Comparison of ENCODE assay signal across 23 cellular contexts in genomic region chr16:49278567-49278827, GRCh38. TPM values are rescaled to one million over a fixed set of nuclear protein-coding genes. Genes with fewer than 3 reads are reported as not detected.
DNase-seq lines count a peak whose midpoint lies in the region; ATAC-seq, FAIRE-seq and TF ChIP-seq lines count a peak whose summit lies in the region.
"Had no signal": no experiment of that assay in that cellular context is flagged by ENCODE, and none has a peak within 500 bp of the region (broad histone marks: within the 10 kb centered on the region; RNA-seq: fewer than 3 reads in every experiment).

No MANE protein-coding gene starts in this region.

- H3K27me3 Mint-ChIP-seq in GM23338 (ENCODE audit: insufficient read depth, low read depth, poor library complexity) (peaks cover 92% of the 10 kb centered on the region), T-helper 17 cell (peaks cover 81% of the 10 kb centered on the region), nephron progenitor cell (ENCODE audit: low read depth, poor library complexity) (peaks cover 94% of the 10 kb centered on the region)
- H3K27me3 Mint-ChIP-seq in activated CD4-positive, alpha-beta T cell treated with anti-CD3 and anti-CD28 coated beads, Interleukin-2, amount 10 ng/mL, durations not matched to agents 7 days and 5 days, result peaks cover 80% of the 10 kb centered on the region

- TF ChIP-seq POLR2A in endothelial cell of umbilical vein (IDR thresholded peaks at IDR 0.05; ENCODE audit: low read depth, low read length), result no peak

- H3K36me3 ChIP-seq in GM23338 (ENCODE audit: insufficient read depth) (no peaks in the 10 kb centered on the region), endothelial cell of umbilical vein (ENCODE audit: control insufficient read depth in 2 of 2, extremely low read depth in 1 of 2, insufficient read depth in 2 of 2, low read length in 2 of 2) (no peaks in the 10 kb centered on the region), lower lobe of right lung (no peaks in the 10 kb centered on the region)

- H3K27me3 ChIP-seq in GM23338 (ENCODE audit: insufficient read depth) (peaks cover 88% of the 10 kb centered on the region), endothelial cell of umbilical vein (ENCODE audit: control insufficient read depth in 2 of 2, insufficient read depth in 2 of 2, low read length in 2 of 2) (peaks cover 64 to 70% of the 10 kb centered on the region in 2 experiments), lower lobe of right lung (ENCODE audit: low read depth) (peaks cover 94% of the 10 kb centered on the region)

- no TSS peak for BruUV-seq in endothelial cell of umbilical vein (replicated peaks; lab: Mats Ljungman, UMichigan)

- H3K27ac ChIP-seq in GM23338 (ENCODE audit: low read depth) (no peak overlapping the region), endothelial cell of umbilical vein (ENCODE audit: insufficient read depth, low read depth, low read length) (no peak overlapping the region), lower lobe of right lung (no peak overlapping the region)
- H3K27ac ChIP-seq: A549, KMS-11, RWPE1 had no signal

- no peaks in the 10 kb centered on the region for H3K9me2 ChIP-seq in GM23338 (ENCODE audit: insufficient read depth)

- no peak overlapping the region for H2AFZ ChIP-seq in GM23338
- no peak overlapping the region for H2AFZ ChIP-seq in endothelial cell of umbilical vein (ENCODE audit: low read depth, low read length)

- ATAC-seq in GM23338 (no peak), T-helper 17 cell (no peak), lower lobe of right lung (no peak)
- ATAC-seq: A549, HCT116, PC-3 had no signal

- H3K27ac Mint-ChIP-seq in GM23338, result no peak overlapping the region
- no peak overlapping the region for H3K27ac Mint-ChIP-seq in T-helper 17 cell
- no peak overlapping the region for H3K27ac Mint-ChIP-seq in nephron progenitor cell
- no peak overlapping the region for H3K27ac Mint-ChIP-seq in activated CD4-positive, alpha-beta T cell treated with anti-CD3 and anti-CD28 coated beads, Interleukin-2, amount 10 ng/mL, durations not matched to agents 7 days and 5 days
- H3K27ac Mint-ChIP-seq: CD4-positive, alpha-beta T cell had no signal

- H3K4me3 ChIP-seq in GM23338, result peak overlapping the region; percentile 70
- H3K4me3 ChIP-seq in endothelial cell of umbilical vein (replicated peaks in 1 of 3; ENCODE audit: insufficient read depth in 1 of 3, low read depth in 1 of 3, low read length in 3 of 3), result no peak overlapping the region
- H3K4me3 ChIP-seq in lower lobe of right lung, result no peak overlapping the region
- H3K4me3 ChIP-seq: A549 had no signal

- peaks cover 67% of the 10 kb centered on the region for H3K4me1 Mint-ChIP-seq in GM23338
- peaks cover 6% of the 10 kb centered on the region for H3K4me1 Mint-ChIP-seq in T-helper 17 cell
- H3K4me1 Mint-ChIP-seq in nephron progenitor cell, result peaks cover 74% of the 10 kb centered on the region
- H3K4me1 Mint-ChIP-seq in activated CD4-positive, alpha-beta T cell treated with anti-CD3 and anti-CD28 coated beads, Interleukin-2, amount 10 ng/mL, durations not matched to agents 7 days and 5 days, result peaks cover 9% of the 10 kb centered on the region

- no peaks in the 10 kb centered on the region; the same call in 2 of the 3 replicates for H3K36me3 Mint-ChIP-seq in GM23338 (ENCODE audit: low read depth)
- peaks cover 6% of the 10 kb centered on the region for H3K36me3 Mint-ChIP-seq in T-helper 17 cell (ENCODE audit: low read depth)
- H3K36me3 Mint-ChIP-seq in nephron progenitor cell (ENCODE audit: low read depth), result no peaks in the 10 kb centered on the region
- peaks cover 3% of the 10 kb centered on the region for H3K36me3 Mint-ChIP-seq in activated CD4-positive, alpha-beta T cell treated with anti-CD3 and anti-CD28 coated beads, Interleukin-2, amount 10 ng/mL, durations not matched to agents 7 days and 5 days (ENCODE audit: low read depth)

- H3K4me3 Mint-ChIP-seq in GM23338, result peak overlapping the region; percentile 78
- H3K4me3 Mint-ChIP-seq in T-helper 17 cell, result peak overlapping the region; percentile 9
- H3K4me3 Mint-ChIP-seq in nephron progenitor cell, result peak overlapping the region; percentile 31
- no peak overlapping the region for H3K4me3 Mint-ChIP-seq in activated CD4-positive, alpha-beta T cell treated with anti-CD3 and anti-CD28 coated beads, Interleukin-2, amount 10 ng/mL, durations not matched to agents 7 days and 5 days
- H3K4me3 Mint-ChIP-seq: CD4-positive, alpha-beta T cell had no signal

- H3K4me1 ChIP-seq in GM23338 (ENCODE audit: insufficient read depth) (peaks cover 70% of the 10 kb centered on the region), endothelial cell of umbilical vein (ENCODE audit: control insufficient read depth, extremely low read depth, insufficient read depth, low read length) (peaks cover 2% of the 10 kb centered on the region), lower lobe of right lung (peaks cover 31% of the 10 kb centered on the region)

- dilution Hi-C loops in endothelial cell of umbilical vein (cut with MboI; ENCODE audit: extremely low pct_ligation_motif_present, low sequenced_read_pairs), result no loop called here

- no peaks in the 10 kb centered on the region; the same call in 2 of the 3 replicates for H3K9me3 Mint-ChIP-seq in GM23338
- no peaks in the 10 kb centered on the region for H3K9me3 Mint-ChIP-seq in nephron progenitor cell
- H3K9me3 Mint-ChIP-seq in activated CD4-positive, alpha-beta T cell treated with anti-CD3 and anti-CD28 coated beads, Interleukin-2, amount 10 ng/mL, durations not matched to agents 7 days and 5 days, result no peaks in the 10 kb centered on the region
- H3K9me3 Mint-ChIP-seq: CD4-positive, alpha-beta T cell had no signal

- DNase-seq in GM23338 (ENCODE audit: low spot score) (no peak), T-helper 17 cell (no peak), endothelial cell of umbilical vein (ENCODE audit: low read depth, low spot score) (no peak), nephron progenitor cell (no peak), lower lobe of right lung (no peak), HT-29 (ENCODE audit: low spot score) (no peak), OCI-M1 (lab: John Stamatoyannopoulos, UW) (no peak)
- DNase-seq in activated CD4-positive, alpha-beta T cell treated with anti-CD3 and anti-CD28 coated beads, Interleukin-2, amount 10 ng/mL, durations not matched to agents 7 days and 5 days, result no peak
- DNase-seq: CD4-positive, alpha-beta T cell; DMS153; GF-D8; MV-4-11; NCI-H1417; NCI-H187 treated with DMSO at 0.1 percent for 48 hours; NCI-H226; NCI-H524 treated with DMSO at 0.1 percent for 48 hours; PC-3; SIG-M5 had no signal

- POLR2A ChIA-PET in endothelial cell of umbilical vein (lab: Charles Lee), result no interaction called here
- POLR2A ChIA-PET in activated CD4-positive, alpha-beta T cell treated with anti-CD3 and anti-CD28 coated beads, Interleukin-2, amount 10 ng/mL, durations not matched to agents 7 days and 5 days (lab: Charles Lee), result no interaction called here

- H4K20me1 ChIP-seq in GM23338 (replicated peaks; ENCODE audit: insufficient read depth) (peaks cover 12% of the 10 kb centered on the region), endothelial cell of umbilical vein (replicated peaks; ENCODE audit: control insufficient read depth, extremely low read depth, insufficient read depth, low read length) (no peaks in the 10 kb centered on the region)

- TF ChIP-seq CTCF in GM23338 (conservative IDR thresholded peaks at IDR 0.05; ENCODE audit: low read depth in 2 of 2), result no peak
- no peak for TF ChIP-seq CTCF in endothelial cell of umbilical vein (IDR thresholded peaks at IDR 0.05; ENCODE audit: extremely low read depth in 1 of 2, insufficient read depth in 1 of 2, low read depth in 1 of 2, low read length in 2 of 2)
- TF ChIP-seq CTCF in nephron progenitor cell (IDR thresholded peaks at IDR 0.05), result no peak
- TF ChIP-seq CTCF in lower lobe of right lung (IDR thresholded peaks at IDR 0.05), result no peak

- 0 out of 2 replicates have a peak, but pooled peaks cover 7% of the 10 kb centered on the region for H3F3A ChIP-seq in GM23338 (replicated peaks; ENCODE audit: low read depth)

- H3K9me3 ChIP-seq in T-helper 17 cell (ENCODE audit: control insufficient read depth, low read length, poor library complexity, severe bottlenecking) (no peaks in the 10 kb centered on the region), endothelial cell of umbilical vein (replicated peaks; ENCODE audit: control insufficient read depth, insufficient read depth, low read length) (no peaks in the 10 kb centered on the region), lower lobe of right lung (no peaks in the 10 kb centered on the region)
- H3K9me3 ChIP-seq: A549 had no signal

- peak; percentile 38 for FAIRE-seq in endothelial cell of umbilical vein (lab: Jason Lieb, UNC)
- FAIRE-seq: A549 had no signal

- H3K79me2 ChIP-seq in GM23338 (replicated peaks; ENCODE audit: insufficient read depth) (no peaks in the 10 kb centered on the region), endothelial cell of umbilical vein (ENCODE audit: control insufficient read depth, insufficient read depth, low read length) (no peaks in the 10 kb centered on the region)

- no peaks in the 10 kb centered on the region for H3K9me1 ChIP-seq in endothelial cell of umbilical vein (replicated peaks; ENCODE audit: control insufficient read depth, extremely low read depth, insufficient read depth, low read length)

- no peak overlapping the region for H3K9ac ChIP-seq in endothelial cell of umbilical vein (replicated peaks; ENCODE audit: extremely low read depth, insufficient read depth, low read length)
- H3K9ac ChIP-seq: KMS-11 had no signal

- intact Hi-C loops in endothelial cell of umbilical vein (cut with micrococcal nuclease) (no loop called here), lower lobe of right lung (cut with DNase I) (no loop called here)

- peak overlapping the region; percentile 94 for H3K4me2 ChIP-seq in GM23338
- no peak overlapping the region for H3K4me2 ChIP-seq in endothelial cell of umbilical vein (ENCODE audit: insufficient read depth, low read length)
- H3K4me2 ChIP-seq: A549, KMS-11 had no signal

- CTCF ChIA-PET in endothelial cell of umbilical vein (lab: Charles Lee), result no interaction called here
- CTCF ChIA-PET in activated CD4-positive, alpha-beta T cell treated with anti-CD3 and anti-CD28 coated beads, Interleukin-2, amount 10 ng/mL, durations not matched to agents 7 days and 5 days (lab: Charles Lee), result interaction anchor here (1.2 kb wide), 1 partner anchor 9 kb away, joined by 3 read pairs; no protein-coding TSS in a partner anchor

RNA-seq across cellular contexts. Expression of gene CBLN1, which starts 3.1 kb away (rescaled TPM):
- total RNA-seq in GM23338 (2014; rRNA removed; shearing (Covaris generic)), result 6.4 and 13.4 TPM in 2 replicates
- 1.2 and 2.1 TPM in 2 replicates for polyA plus RNA-seq in GM23338 (2016; fragmentation: Nextera tagmentation; extraction: Ambion mirVana)
- total RNA-seq in T-helper 17 cell, result not detected
- total RNA-seq in endothelial cell of umbilical vein, result not detected in 2 replicates
- polyA plus RNA-seq in endothelial cell of umbilical vein, result not detected in 2 replicates
- polyA plus RNA-seq in endothelial cell of umbilical vein (2011; cell fraction: cytosol; rRNA removed), result not detected in 2 replicates
- not detected in 2 replicates for polyA plus RNA-seq in endothelial cell of umbilical vein (2011; cell fraction: nucleus; rRNA removed)
- not detected in 2 replicates for polyA plus RNA-seq in endothelial cell of umbilical vein (2012)
- not detected in 2 replicates for polyA minus RNA-seq in endothelial cell of umbilical vein
- not detected for polyA minus RNA-seq in endothelial cell of umbilical vein (2011; cell fraction: cytosol; rRNA and poly(A)+ RNA removed)
- polyA minus RNA-seq in endothelial cell of umbilical vein (2011; cell fraction: nucleus; rRNA and poly(A)+ RNA removed), result not detected in 2 replicates
- total RNA-seq in lower lobe of right lung, result not detected
- not detected for total RNA-seq in activated CD4-positive, alpha-beta T cell treated with anti-CD3 and anti-CD28 coated beads, Interleukin-2, amount 10 ng/mL, durations not matched to agents 7 days and 5 days
- total RNA-seq in HT-29 (2014; rRNA removed; shearing (Covaris generic)), result 0.39 and 2.5 TPM in 2 replicates
- total RNA-seq: CD4-positive, alpha-beta T cell had no signal
- polyA plus RNA-seq: BJ had no signal
